In genomic region chr1:10674222-10674621, GRCh38 we compare ENCODE assay signal across 14 cellular contexts.
"Had no signal": no experiment of that assay in that cellular context is flagged by ENCODE, and none has a peak within 500 bp of the region (broad histone marks: within the 10 kb centered on the region; RNA-seq: fewer than 3 reads in every experiment).

No MANE protein-coding gene starts in this region.

- H3K27ac Mint-ChIP-seq: activated naive CD4-positive, alpha-beta T cell treated with anti-CD3 and anti-CD28 coated beads for 36 hours; activated naive CD8-positive, alpha-beta T cell treated with anti-CD3 and anti-CD28 coated beads, Interleukin-2, amount 50 U/mL, for 24 hours; progenitor cell of endocrine pancreas; stimulated activated naive CD8-positive, alpha-beta T cell treated with anti-CD3 and anti-CD28 coated beads, Interleukin-15, amount 100 ng/mL, for 72 hours; T-helper 2 cell treated with Interferon-gamma antibody and Interleukin-4, amounts not matched to agents 5 μg/mL and 100 μg/mL, for 36 hours had no signal

- H3K36me3 ChIP-seq: SJSA1 had no signal

- H3K4me1 Mint-ChIP-seq: activated naive CD8-positive, alpha-beta T cell treated with anti-CD3 and anti-CD28 coated beads, Interleukin-2, amount 50 U/mL, for 24 hours had no signal

- H3K9me3 Mint-ChIP-seq: activated naive CD4-positive, alpha-beta T cell treated with anti-CD3 and anti-CD28 coated beads for 36 hours; activated naive CD8-positive, alpha-beta T cell treated with anti-CD3 and anti-CD28 coated beads, Interleukin-2, amount 50 U/mL, for 24 hours; effector memory CD8-positive, alpha-beta T cell; stimulated activated naive CD8-positive, alpha-beta T cell treated with anti-CD3 and anti-CD28 coated beads, Interleukin-15, amount 100 ng/mL, for 72 hours; T-helper 2 cell treated with Interferon-gamma antibody and Interleukin-4, amounts not matched to agents 5 μg/mL and 100 μg/mL, for 36 hours had no signal

- H3K4me3 Mint-ChIP-seq: activated naive CD4-positive, alpha-beta T cell treated with anti-CD3 and anti-CD28 coated beads for 36 hours; activated naive CD8-positive, alpha-beta T cell treated with anti-CD3 and anti-CD28 coated beads, Interleukin-2, amount 50 U/mL, for 24 hours; effector memory CD8-positive, alpha-beta T cell; stimulated activated naive CD8-positive, alpha-beta T cell treated with anti-CD3 and anti-CD28 coated beads, Interleukin-15, amount 100 ng/mL, for 72 hours; T-helper 2 cell treated with Interferon-gamma antibody and Interleukin-4, amounts not matched to agents 5 μg/mL and 100 μg/mL, for 36 hours had no signal

- H3K27ac ChIP-seq: epithelial cell of prostate, SJSA1 had no signal

- DNase-seq: activated naive CD4-positive, alpha-beta T cell treated with anti-CD3 and anti-CD28 coated beads for 36 hours; activated naive CD8-positive, alpha-beta T cell treated with anti-CD3 and anti-CD28 coated beads, Interleukin-2, amount 50 U/mL, for 24 hours; activated T-cell treated with anti-CD3 and anti-CD28 coated beads for 4 hours; aorta; dermis blood vessel endothelial cell; effector memory CD8-positive, alpha-beta T cell; left ventricle myocardium superior; stimulated activated CD4-positive, alpha-beta T cell treated with anti-CD3 and anti-CD28 coated beads, Interleukin-1b, Interleukin-23, amount 100 ng/mL, for 48 hours; stimulated activated naive CD8-positive, alpha-beta T cell treated with anti-CD3 and anti-CD28 coated beads, Interleukin-15, amount 100 ng/mL, for 72 hours; SW 1271 had no signal

- H3K4me1 ChIP-seq: SJSA1 had no signal

- H3K27me3 Mint-ChIP-seq: activated naive CD8-positive, alpha-beta T cell treated with anti-CD3 and anti-CD28 coated beads, Interleukin-2, amount 50 U/mL, for 24 hours; effector memory CD8-positive, alpha-beta T cell; stimulated activated naive CD8-positive, alpha-beta T cell treated with anti-CD3 and anti-CD28 coated beads, Interleukin-15, amount 100 ng/mL, for 72 hours had no signal

- H3K4me3 ChIP-seq: SJSA1 had no signal

- H3K9me3 ChIP-seq: SJSA1 had no signal
